ENCODE assay signal across 1 cellular context in genomic region chr11:61129608-61130523, GRCh38.
TF ChIP-seq lines count a peak whose summit lies in the region.

No MANE protein-coding gene starts in this region.

TF ChIP-seq in HepG2, 621 proteins besides CTCF, POLR2A, EP300 and RAD21 (continued from another document and continues in another):
- TF ChIP-seq TFE3 (CRISPR knock-in tag; IDR thresholded peaks at IDR 0.05) (peak; percentile 52; the same call in 1 of the 2 replicates), ZBTB49 (CRISPR knock-in tag; IDR thresholded peaks at IDR 0.05; ENCODE audit: borderline replicate concordance) (0 out of 2 replicates have a peak, but pooled peaks have one; percentile 47), SIX4 (CRISPR knock-in tag; IDR thresholded peaks at IDR 0.05) (peak; percentile 53; the same call in 1 of the 2 replicates), UBTF (CRISPR knock-in tag; IDR thresholded peaks at IDR 0.05) (peak; percentile 42; the same call in 1 of the 2 replicates), U2AF1 (optimal IDR thresholded peaks at IDR 0.05; ENCODE audit: low read depth, low read length) (peak; percentile 61), ZNF446 (CRISPR knock-in tag; IDR thresholded peaks at IDR 0.05) (no peak), SIX1 (CRISPR knock-in tag; IDR thresholded peaks at IDR 0.05; ENCODE audit: borderline replicate concordance) (no peak), ZNF33B (CRISPR knock-in tag; IDR thresholded peaks at IDR 0.05) (no peak), TAF1 (CRISPR knock-in tag; IDR thresholded peaks at IDR 0.05) (peak; percentile 30; the same call in 1 of the 2 replicates), RXRB (CRISPR knock-in tag; IDR thresholded peaks at IDR 0.05; ENCODE audit: borderline replicate concordance) (peak; percentile 72; the same call in 1 of the 2 replicates), ZFP62 (CRISPR knock-in tag; IDR thresholded peaks at IDR 0.05) (no peak), ZNF615 (CRISPR knock-in tag; IDR thresholded peaks at IDR 0.05; ENCODE audit: borderline replicate concordance) (no peak), GABPA (IDR thresholded peaks at IDR 0.05; ENCODE audit: low read depth, low read length) (no peak), GABPA (CRISPR knock-in tag; IDR thresholded peaks at IDR 0.05; ENCODE audit: low read depth) (0 out of 2 replicates have a peak, but pooled peaks have one; percentile 45), ZNF280D (CRISPR knock-in tag; IDR thresholded peaks at IDR 0.05) (no peak), PRDM10 (CRISPR knock-in tag; IDR thresholded peaks at IDR 0.05; ENCODE audit: low read depth) (0 out of 2 replicates have a peak, but pooled peaks have one; percentile 39), HBP1 (CRISPR knock-in tag; IDR thresholded peaks at IDR 0.05; ENCODE audit: low read depth) (no peak), MAF1 (CRISPR knock-in tag; IDR thresholded peaks at IDR 0.05; ENCODE audit: borderline replicate concordance) (peak; percentile 69; the same call in 1 of the 2 replicates), ZUFSP (CRISPR knock-in tag; IDR thresholded peaks at IDR 0.05; ENCODE audit: borderline replicate concordance) (no peak), ZBTB4 (CRISPR knock-in tag; IDR thresholded peaks at IDR 0.05; ENCODE audit: borderline replicate concordance) (no peak), ZNF17 (CRISPR knock-in tag; IDR thresholded peaks at IDR 0.05) (no peak), KDM3A (CRISPR knock-in tag; IDR thresholded peaks at IDR 0.05; ENCODE audit: low read depth) (0 out of 2 replicates have a peak, but pooled peaks have one; percentile 39), ZNF138 (CRISPR knock-in tag; IDR thresholded peaks at IDR 0.05; ENCODE audit: low read depth) (peak; percentile 71; the same call in 1 of the 2 replicates), RBM22 (optimal IDR thresholded peaks at IDR 0.05; ENCODE audit: low read length) (peak; percentile 42), ZFP41 (CRISPR knock-in tag; IDR thresholded peaks at IDR 0.05; ENCODE audit: borderline replicate concordance) (no peak), ZNF678 (CRISPR knock-in tag; IDR thresholded peaks at IDR 0.05) (no peak), THAP7 (CRISPR knock-in tag; IDR thresholded peaks at IDR 0.05) (no peak), ZNF577 (CRISPR knock-in tag; IDR thresholded peaks at IDR 0.05; ENCODE audit: borderline replicate concordance, low read depth) (no peak), ZNF430 (CRISPR knock-in tag; IDR thresholded peaks at IDR 0.05) (no peak), PHF20 (CRISPR knock-in tag; IDR thresholded peaks at IDR 0.05) (no peak; the same call in 1 of the 2 replicates), MXD3 (CRISPR knock-in tag; IDR thresholded peaks at IDR 0.05) (0 out of 2 replicates have a peak, but pooled peaks have one; percentile 45), MLX (CRISPR knock-in tag; IDR thresholded peaks at IDR 0.05) (0 out of 2 replicates have a peak, but pooled peaks have one; percentile 33), AGO1 (IDR thresholded peaks at IDR 0.05; ENCODE audit: low read depth, low read length, poor library complexity, severe bottlenecking) (peak; percentile 82)
